8 cellular contexts compared by ENCODE assay signal in genomic region chrX:2697306-2697705, GRCh38. TPM values are rescaled to one million over a fixed set of nuclear protein-coding genes. Genes with fewer than 3 reads are reported as not detected.
DNase-seq lines count a peak whose midpoint lies in the region; ATAC-seq, FAIRE-seq and TF ChIP-seq lines count a peak whose summit lies in the region.

No MANE protein-coding gene starts in this region.

- H3K4me2 ChIP-seq in mammary epithelial cell (ENCODE audit: insufficient read depth, low read depth, low read length) = peak overlapping the region; percentile 33

- peak; percentile 30 for FAIRE-seq in GM12892 (lab: Jason Lieb, UNC)

- dilution Hi-C loops in mammary epithelial cell (cut with HindIII; ENCODE audit: low sequenced_read_pairs) = no loop called here

- in situ Hi-C loops in mammary epithelial cell (cut with MboI; ENCODE audit: low sequenced_read_pairs in 2 of 2) = no loop called here

- H3K4me3 ChIP-seq in mammary epithelial cell (replicated peaks in 1 of 3; ENCODE audit: insufficient read depth in 1 of 3, low read depth in 2 of 3, low read length in 3 of 3) = no peak overlapping the region

- no peak overlapping the region for H3K9ac ChIP-seq in mammary epithelial cell (ENCODE audit: insufficient read depth, low read length)

- TF ChIP-seq CTCF in mammary epithelial cell (conservative IDR thresholded peaks at IDR 0.05 in 1 of 2, IDR thresholded peaks at IDR 0.05 in 1 of 2; ENCODE audit: extremely low read depth in 1 of 2, insufficient read depth in 1 of 2, low read depth in 1 of 2, low read length in 2 of 2) = no peak

- peak; percentile 5 for ATAC-seq in HG03095 (IDR thresholded peaks at IDR 0.05; ENCODE audit: unreplicated experiment)

- no peaks in the 10 kb centered on the region for H3K27me3 ChIP-seq in mammary epithelial cell (ENCODE audit: insufficient read depth, low read length)

- no peaks in the 10 kb centered on the region for H4K20me1 ChIP-seq in mammary epithelial cell (ENCODE audit: insufficient read depth, low read length)

- peak overlapping the region; percentile 71 for H3K27ac ChIP-seq in mammary epithelial cell (ENCODE audit: insufficient read depth, low read depth, low read length)

- 79% methylated on average over 7 of the region's 7 CpGs for WGBS in mammary epithelial cell (ENCODE audit: low coverage, missing lambda C conversion rate)

- H3K9me3 ChIP-seq in mammary epithelial cell (replicated peaks; ENCODE audit: insufficient read depth, low read length) = no peaks in the 10 kb centered on the region

- no peaks in the 10 kb centered on the region for H3K36me3 ChIP-seq in mammary epithelial cell (ENCODE audit: insufficient read depth, low read length)

- TF ChIP-seq POLR2A in GM12892 (IDR thresholded peaks at IDR 0.05; ENCODE audit: low read depth, low read length) = no peak

- peaks cover 93% of the 10 kb centered on the region for H3K79me2 ChIP-seq in mammary epithelial cell (ENCODE audit: insufficient read depth, low read length)

- no TSS peak for BruUV-seq in mammary epithelial cell (replicated peaks; lab: Mats Ljungman, UMichigan)

- intact Hi-C loops in mammary epithelial cell (cut with micrococcal nuclease) (no loop called here), posterior vena cava (cut with DNase I) (no loop called here)

- DNase-seq in GM12892 (ENCODE audit: insufficient read length) (no peak), mammary epithelial cell (peak; percentile 54), posterior vena cava (ENCODE audit: low spot score) (peak; percentile 49), amygdala (lab: John Stamatoyannopoulos, UW) (no peak), HK-2 (ENCODE audit: unreplicated experiment) (no peak), NCI-H69 (lab: John Stamatoyannopoulos, UW) (no peak), hepatic stellate cell (ENCODE audit: low spot score) (no peak)

- H2AFZ ChIP-seq in mammary epithelial cell (ENCODE audit: low read depth, low read length) = no peak overlapping the region

- CTCF ChIA-PET in mammary epithelial cell (lab: Charles Lee; ENCODE audit: low non-redundant PET) = no interaction called here

- peaks cover 20% of the 10 kb centered on the region for H3K4me1 ChIP-seq in mammary epithelial cell (ENCODE audit: insufficient read depth, low read length)

RNA-seq across cellular contexts. Expression of gene CD99, which starts 6.2 kb away (rescaled TPM):
- polyA plus RNA-seq in GM12892 (2012; ENCODE audit: missing spikeins) = 113 TPM
- total RNA-seq in mammary epithelial cell = 10 to 100 TPM; 27.0 to 66.4 TPM
- polyA plus RNA-seq in mammary epithelial cell = 91.6 TPM
- 122 TPM for polyA minus RNA-seq in mammary epithelial cell
- total RNA-seq in posterior vena cava = 100 to 1,000 TPM; 298 to 369 TPM

RNA-seq across cellular contexts. Expression of gene XG, which starts 54.5 kb away (rescaled TPM):
- not detected for polyA plus RNA-seq in GM12892 (2012; ENCODE audit: missing spikeins)
- 1 to 10 TPM; 2.2 to 7.2 TPM for total RNA-seq in mammary epithelial cell
- 0.11 TPM for polyA plus RNA-seq in mammary epithelial cell
- not detected for polyA minus RNA-seq in mammary epithelial cell
- total RNA-seq in posterior vena cava = 1 to 10 TPM; 5.4 to 7.9 TPM

Comparison
In these comparisons a context has a peak if more than half of its experiments do, and no peak if none do; other contexts are left out.
1. DNase-seq: peak in mammary epithelial cell (single experiment) and posterior vena cava (single experiment); none in GM12892 (single experiment), amygdala (0 of 56), HK-2 (single experiment), NCI-H69 (single experiment) and hepatic stellate cell (single experiment).
2. RNA of gene CD99, which starts 6.2 kb away (total RNA-seq): 298 to 369 TPM in posterior vena cava; 27.0 to 66.4 TPM in mammary epithelial cell; every median in the first group is over 4 times any median in the second.